16 cellular contexts compared by ENCODE assay signal in genomic region chr5:168347786-168348414, GRCh38. TPM values are rescaled to one million over a fixed set of nuclear protein-coding genes. Genes with fewer than 3 reads are reported as not detected.
DNase-seq lines count a peak whose midpoint lies in the region; ATAC-seq and TF ChIP-seq lines count a peak whose summit lies in the region.
"Had no signal": no experiment of that assay in that cellular context is flagged by ENCODE, and none has a peak within 500 bp of the region (broad histone marks: within the 10 kb centered on the region; RNA-seq: fewer than 3 reads in every experiment).

No MANE protein-coding gene starts in this region.

- no peak overlapping the region for H3K27ac ChIP-seq in trophoblast cell (ENCODE audit: low read depth, low read length)
- H3K27ac ChIP-seq in dorsolateral prefrontal cortex: no peak overlapping the region
- H3K27ac ChIP-seq: ascending aorta had no signal

- ATAC-seq in GM18511 (IDR thresholded peaks at IDR 0.05; ENCODE audit: unreplicated experiment) (peak; percentile 22), esophagus mucosa (peak; percentile 76), GM18868 (IDR thresholded peaks at IDR 0.05; ENCODE audit: unreplicated experiment) (no peak)
- ATAC-seq: left ventricle myocardium superior had no signal

- no peak overlapping the region for H3K9ac ChIP-seq in trophoblast cell (ENCODE audit: low read length)

- WGBS in trophoblast cell (ENCODE audit: extremely low coverage, insufficient coverage, insufficient read length): no CpG with 5 or more reads among the region's 6 CpGs

- no peak overlapping the region for H3K14ac ChIP-seq in trophoblast cell (ENCODE audit: low read length)

- DNase-seq in NCI-H2029 treated with DMSO at 0.1 percent for 48 hours (lab: John Stamatoyannopoulos, UW) (peak; percentile 81), trophoblast cell (peak; percentile 46 to 64), activated gamma-delta T cell (lab: John Stamatoyannopoulos, UW) (no peak), dorsolateral prefrontal cortex (no peak), foreskin fibroblast (no peak)
- DNase-seq: activated CD4-positive, alpha-beta memory T cell treated with anti-CD3 and anti-CD28 coated beads for 36 hours; activated naive CD4-positive, alpha-beta T cell treated with anti-CD3 and anti-CD28 coated beads, Interleukin-2, amount 10 ng/mL, durations not matched to agents 7 days and 5 days; left ventricle myocardium superior; NCI-H446 treated with DMSO at 0.1 percent for 48 hours; posterior cingulate gyrus; SHP77; stimulated activated CD4-positive, alpha-beta T cell treated with anti-CD3 and anti-CD28 coated beads, Interleukin-2, amount 100 ng/mL, for 48 hours had no signal

- peaks cover 22 to 25% of the 10 kb centered on the region in 2 experiments for H3K4me1 ChIP-seq in trophoblast cell (ENCODE audit: control insufficient read depth in 1 of 2, insufficient read depth in 2 of 2, low read length in 2 of 2)
- H3K4me1 ChIP-seq: ascending aorta had no signal

- H3K79me2 ChIP-seq in trophoblast cell (ENCODE audit: control insufficient read depth, insufficient read depth, low read length, poor library complexity): peaks cover 12% of the 10 kb centered on the region

- H3K4me2 ChIP-seq in trophoblast cell (ENCODE audit: low read length): no peak overlapping the region

- H2AFZ ChIP-seq in trophoblast cell (ENCODE audit: insufficient read depth, low read length, poor library complexity): no peak overlapping the region

- no peaks in the 10 kb centered on the region for H3K9me3 ChIP-seq in trophoblast cell (ENCODE audit: insufficient read depth, low read depth, low read length)
- H3K9me3 ChIP-seq: ascending aorta had no signal

- no peak overlapping the region for H3K4ac ChIP-seq in trophoblast cell (ENCODE audit: low read depth, low read length)

- intact Hi-C loops in dorsolateral prefrontal cortex (cut with DNase I): no loop called here

- H4K8ac ChIP-seq in trophoblast cell (ENCODE audit: low read depth, low read length): no peak overlapping the region

- H2AK5ac ChIP-seq in trophoblast cell (ENCODE audit: low read length): no peak overlapping the region

- no peaks in the 10 kb centered on the region for H3K36me3 ChIP-seq in trophoblast cell (ENCODE audit: control insufficient read depth in 1 of 2, insufficient read depth in 2 of 2, low read length in 2 of 2)
- H3K36me3 ChIP-seq: ascending aorta had no signal

- H2BK5ac ChIP-seq in trophoblast cell (ENCODE audit: low read depth, low read length, poor library complexity): no peak overlapping the region

- peak overlapping the region; percentile 23 for H3K18ac ChIP-seq in trophoblast cell (ENCODE audit: low read length)

- H3K79me1 ChIP-seq in trophoblast cell (ENCODE audit: low read length): peaks cover 14% of the 10 kb centered on the region

- no peak overlapping the region for H4K12ac ChIP-seq in trophoblast cell (ENCODE audit: low read depth, low read length)

- no peak overlapping the region for H2BK120ac ChIP-seq in trophoblast cell (ENCODE audit: insufficient read depth, low read length, poor library complexity)

- no peak for TF ChIP-seq CTCF in dorsolateral prefrontal cortex (IDR thresholded peaks at IDR 0.05 in 54 of 56, conservative IDR thresholded peaks at IDR 0.05 in 2 of 56; ENCODE audit: low read depth in 1 of 56, partially characterized antibody in 56 of 56)
- TF ChIP-seq CTCF in foreskin fibroblast (IDR thresholded peaks at IDR 0.05; ENCODE audit: low read depth, low read length): no peak

- H3K4me3 ChIP-seq in trophoblast cell (ENCODE audit: low read depth, low read length): no peak overlapping the region
- no peak overlapping the region for H3K4me3 ChIP-seq in dorsolateral prefrontal cortex
- no peak overlapping the region for H3K4me3 ChIP-seq in foreskin fibroblast (ENCODE audit: low read depth in 1 of 2, low read length in 2 of 2)
- H3K4me3 ChIP-seq: ascending aorta had no signal

- H2BK12ac ChIP-seq in trophoblast cell (ENCODE audit: low read length): peak overlapping the region; percentile 5

- H3K23ac ChIP-seq in trophoblast cell (ENCODE audit: low read length): no peak overlapping the region

- H3K27me3 ChIP-seq in trophoblast cell (ENCODE audit: insufficient read depth, low read length) (no peaks in the 10 kb centered on the region), dorsolateral prefrontal cortex (no peaks in the 10 kb centered on the region)
- H3K27me3 ChIP-seq: ascending aorta had no signal

- no peak overlapping the region for H4K91ac ChIP-seq in trophoblast cell (ENCODE audit: low read depth, low read length)

RNA-seq across cellular contexts. Expression of gene WWC1, which starts 56.5 kb away (rescaled TPM):
- total RNA-seq in esophagus mucosa: 18.5 TPM
- polyA plus RNA-seq in trophoblast cell (2013): 48.1 and 48.6 TPM in 2 replicates
- total RNA-seq in dorsolateral prefrontal cortex: 100 to 1,000 TPM in 1 of 120 experiments, 10 to 100 TPM in 119; 35.7 to 130 (median 56.1) TPM
- total RNA-seq: ascending aorta had no signal

Comparison
In these comparisons a context has a peak if more than half of its experiments do, and no peak if none do; other contexts are left out.
1. DNase-seq: peak in NCI-H2029 treated with DMSO at 0.1 percent for 48 hours (single experiment) and trophoblast cell (2 of 2); none in activated gamma-delta T cell (single experiment), dorsolateral prefrontal cortex (0 of 10) and foreskin fibroblast (0 of 2).